In genomic region chr2:175143191-175143590, GRCh38 we compare ENCODE assay signal across 26 cellular contexts.
"Had no signal": no experiment of that assay in that cellular context is flagged by ENCODE, and none has a peak within 500 bp of the region (broad histone marks: within the 10 kb centered on the region; RNA-seq: fewer than 3 reads in every experiment).

No MANE protein-coding gene starts in this region.

- H3K4me1 ChIP-seq: upper lobe of left lung had no signal

- DNase-seq: naive thymus-derived CD8-positive, alpha-beta T cell; nephron progenitor cell; nucleus accumbens; posterior cingulate gyrus; psoas muscle; right cardiac atrium; stimulated activated CD4-positive, alpha-beta T cell treated with anti-CD3 and anti-CD28 coated beads, Interleukin-15, amount 100 ng/mL, for 24 hours; stimulated activated CD4-positive, alpha-beta T cell treated with anti-CD3 and anti-CD28 coated beads, Interleukin-2, amount 100 ng/mL, for 24 hours; stimulated activated CD4-positive, alpha-beta T cell treated with anti-CD3 and anti-CD28 coated beads, Interleukin-2, amount 100 ng/mL, for 48 hours; stimulated activated CD4-positive, alpha-beta T cell treated with anti-CD3 and anti-CD28 coated beads, Interleukin-4, amount 100 ng/mL, for 24 hours; stimulated activated naive B cell treated with anti-CD40 and anti-IgM and Interleukin-4, amounts not matched to agents 10 μg/mL and 1 μg/mL and 100 μg/mL, for 72 hours; stimulated activated naive CD4-positive, alpha-beta T cell treated with Interleukin-2 at 50 U/mL for 16 hours; stomach; thyroid gland; trophoblast cell had no signal

- H3K9ac ChIP-seq: parathyroid adenoma had no signal

- FAIRE-seq: urothelium cell line had no signal

- H3K4me3 ChIP-seq: psoas muscle, skin epidermis, stomach, thoracic aorta, thyroid gland, tibial nerve, upper lobe of left lung, vagina had no signal

- H3K36me3 ChIP-seq: thoracic aorta, thyroid gland, vagina had no signal

- H3K27ac ChIP-seq: neutrophil, parathyroid adenoma, psoas muscle, skin epidermis, stomach, thoracic aorta, thyroid gland, tibial nerve, upper lobe of left lung, vagina had no signal

- H3K27me3 ChIP-seq: neutrophil, stomach, thyroid gland, tibial nerve, upper lobe of left lung, vagina had no signal

- H3K9me3 ChIP-seq: neutrophil, psoas muscle, stomach, thoracic aorta, thyroid gland, tibial nerve, upper lobe of left lung, vagina had no signal

- H2AFZ ChIP-seq: parathyroid adenoma had no signal

- ATAC-seq: naive thymus-derived CD8-positive, alpha-beta T cell; natural killer cell treated with Interleukin-12 subunit alpha and Interleukin-12 subunit beta and Interleukin-15 and Interleukin-18, amount 100 ng/mL, for 72 hours; psoas muscle; right cardiac atrium; sciatic nerve; stimulated activated effector memory CD8-positive, alpha-beta T cell treated with anti-CD3 and anti-CD28 coated beads, Interleukin-12 subunit alpha, Interleukin-12 subunit beta, amount 100 ng/mL, for 72 hours; stimulated activated naive B cell treated with anti-CD40 and anti-IgM and Interleukin-4, amounts not matched to agents 10 μg/mL and 1 μg/mL and 100 μg/mL, for 72 hours had no signal
